9 cellular contexts compared by ENCODE assay signal in the genomic region with DNA sequence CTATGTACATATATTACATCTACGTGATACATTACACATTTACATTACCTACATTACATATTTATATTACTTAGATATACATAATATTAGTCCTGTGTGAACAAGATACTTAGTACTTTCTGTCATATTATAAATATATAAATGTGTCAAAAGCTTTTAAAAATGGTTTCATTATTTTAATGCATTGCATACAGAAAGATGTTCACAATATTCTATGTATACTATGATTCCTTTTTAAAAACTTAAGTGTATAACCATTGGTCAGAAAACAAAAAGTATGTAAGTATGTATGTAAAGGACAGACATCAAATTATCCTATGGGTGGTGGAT. TPM values are rescaled to one million over a fixed set of nuclear protein-coding genes. Genes with fewer than 3 reads are reported as not detected.
DNase-seq lines count a peak whose midpoint lies in the region; ATAC-seq and TF ChIP-seq lines count a peak whose summit lies in the region.
"Had no signal": no experiment of that assay in that cellular context is flagged by ENCODE, and none has a peak within 500 bp of the region (broad histone marks: within the 10 kb centered on the region; RNA-seq: fewer than 3 reads in every experiment).

No MANE protein-coding gene starts in this region.

- H3K36me3 Mint-ChIP-seq in activated T-helper 2 cell treated with anti-CD3 and anti-CD28 coated beads, Interferon-gamma antibody, Interleukin-2, Interleukin-4, amounts not matched to agents 10 μg/mL and 5 μg/mL and 100 μg/mL, durations not matched to agents 14 hours and 24 hours and 36 hours (ENCODE audit: low read depth), result peaks cover 24% of the 10 kb centered on the region

- peak overlapping the region; percentile 98 for H3K4me3 Mint-ChIP-seq in activated T-helper 2 cell treated with anti-CD3 and anti-CD28 coated beads, Interferon-gamma antibody, Interleukin-2, Interleukin-4, amounts not matched to agents 10 μg/mL and 5 μg/mL and 100 μg/mL, durations not matched to agents 14 hours and 24 hours and 36 hours (ENCODE audit: low read depth)

- 0% methylated on average over 1 of the region's 1 CpG for WGBS in SK-N-SH (ENCODE audit: low lambda C conversion rate)

- intact Hi-C loops in activated T-helper 2 cell treated with anti-CD3 and anti-CD28 coated beads, Interferon-gamma antibody, Interleukin-2, Interleukin-4, amounts not matched to agents 10 μg/mL and 5 μg/mL and 100 μg/mL, durations not matched to agents 14 hours and 24 hours and 36 hours (cut with micrococcal nuclease), result loop anchor here (5.0 to 10.0 kb wide), 3 partner anchors 187 to 1549 kb away; a partner anchor contains a TSS

- H3K27me3 Mint-ChIP-seq in activated T-helper 2 cell treated with anti-CD3 and anti-CD28 coated beads, Interferon-gamma antibody, Interleukin-2, Interleukin-4, amounts not matched to agents 10 μg/mL and 5 μg/mL and 100 μg/mL, durations not matched to agents 14 hours and 24 hours and 36 hours (ENCODE audit: low read depth), result peaks cover 12% of the 10 kb centered on the region

- no peaks in the 10 kb centered on the region for H3K9me3 Mint-ChIP-seq in activated T-helper 2 cell treated with anti-CD3 and anti-CD28 coated beads, Interferon-gamma antibody, Interleukin-2, Interleukin-4, amounts not matched to agents 10 μg/mL and 5 μg/mL and 100 μg/mL, durations not matched to agents 14 hours and 24 hours and 36 hours

- H3K4me1 Mint-ChIP-seq in activated T-helper 2 cell treated with anti-CD3 and anti-CD28 coated beads, Interferon-gamma antibody, Interleukin-2, Interleukin-4, amounts not matched to agents 10 μg/mL and 5 μg/mL and 100 μg/mL, durations not matched to agents 14 hours and 24 hours and 36 hours (ENCODE audit: low read depth), result peaks cover 20% of the 10 kb centered on the region

- peak overlapping the region; percentile 87; the same call in 1 of the 2 replicates for H3K9ac ChIP-seq in SK-N-SH
- peak overlapping the region in 1 of 2 donors; percentile 81 for H3K9ac ChIP-seq in stomach smooth muscle (ENCODE audit: low read length in 2 of 2)

- no peak for TF ChIP-seq CTCF in SK-N-SH (IDR thresholded peaks at IDR 0.05)

- H4K20me1 ChIP-seq in SK-N-SH (ENCODE audit: insufficient read depth), result no peaks in the 10 kb centered on the region

- POLR2A ChIA-PET in SK-N-SH (lab: Yijun Ruan, JAX), result no interaction called here

- H3K9me3 ChIP-seq in SK-N-SH, result no peaks in the 10 kb centered on the region
- H3K9me3 ChIP-seq in iPS-18c (ENCODE audit: control insufficient read depth, insufficient read depth, low read length), result no peaks in the 10 kb centered on the region
- no peaks in the 10 kb centered on the region for H3K9me3 ChIP-seq in stomach smooth muscle (ENCODE audit: control insufficient read depth in 2 of 2, low read length in 2 of 2)

- peak overlapping the region; percentile 47; the same call in 1 of the 2 replicates for H3K4me2 ChIP-seq in SK-N-SH

- TF ChIP-seq EP300 in SK-N-SH (IDR thresholded peaks at IDR 0.05; ENCODE audit: borderline replicate concordance in 1 of 2, low read depth in 1 of 2, low read length in 1 of 2), result no peak

- ATAC-seq in SK-N-SH treated with all-trans-retinoic acid at 6 μM for 48 hours, result no peak
- ATAC-seq in HG02840 (IDR thresholded peaks at IDR 0.05; ENCODE audit: low FRiP score, unreplicated experiment), result no peak

- H3K27ac Mint-ChIP-seq in activated T-helper 2 cell treated with anti-CD3 and anti-CD28 coated beads, Interferon-gamma antibody, Interleukin-2, Interleukin-4, amounts not matched to agents 10 μg/mL and 5 μg/mL and 100 μg/mL, durations not matched to agents 14 hours and 24 hours and 36 hours, result peak overlapping the region; percentile 98

- H3K27me3 ChIP-seq in SK-N-SH (ENCODE audit: insufficient read depth), result no peaks in the 10 kb centered on the region
- no peaks in the 10 kb centered on the region for H3K27me3 ChIP-seq in stomach smooth muscle (ENCODE audit: control insufficient read depth in 1 of 2, insufficient read depth in 2 of 2, low read length in 2 of 2)

- peaks cover 3 to 9% of the 10 kb centered on the region in 2 experiments; a peak in 3 of 4 replicates for H3K4me1 ChIP-seq in SK-N-SH (ENCODE audit: control insufficient read depth in 1 of 2, insufficient read depth in 2 of 2, low read depth in 1 of 2, low read length in 1 of 2)
- H3K4me1 ChIP-seq in stomach smooth muscle (ENCODE audit: control insufficient read depth, insufficient read depth, low read length), result peaks cover 11% of the 10 kb centered on the region

- H3F3A ChIP-seq in SK-N-SH (replicated peaks; ENCODE audit: insufficient read depth), result no peaks in the 10 kb centered on the region

- H3K27ac ChIP-seq in SK-N-SH (ENCODE audit: low read depth in 2 of 2, low read length in 1 of 2) (peak overlapping the region; percentile 5 to 58; a peak in 1 of 4 replicates), stomach smooth muscle (ENCODE audit: low read length) (peak overlapping the region; percentile 76)

- CTCF ChIA-PET in SK-N-SH (lab: Yijun Ruan, JAX), result interaction anchor here (0.7 to 1.6 kb wide), 17 partner anchors 10 to 1324 kb away, joined by 3 to 12 read pairs (median 4); a partner anchor contains a TSS

- H3K36me3 ChIP-seq in SK-N-SH (replicated peaks in 1 of 2; ENCODE audit: control insufficient read depth in 1 of 2, insufficient read depth in 2 of 2, low read length in 1 of 2) (peaks cover 0 to 9% of the 10 kb centered on the region in 2 experiments), stomach smooth muscle (ENCODE audit: control insufficient read depth in 2 of 2, insufficient read depth in 2 of 2, low read length in 2 of 2) (peaks cover 0 to 4% of the 10 kb centered on the region in 2 donors)

- DNase-seq in SK-N-SH, result no peak
- no peak for DNase-seq in activated T-helper 2 cell treated with anti-CD3 and anti-CD28 coated beads, Interferon-gamma antibody, Interleukin-2, Interleukin-4, amounts not matched to agents 10 μg/mL and 5 μg/mL and 100 μg/mL, durations not matched to agents 14 hours and 24 hours and 36 hours (ENCODE audit: low spot score)
- DNase-seq in NCI-H748 treated with DMSO at 0.1 percent for 48 hours (lab: John Stamatoyannopoulos, UW), result no peak
- DNase-seq in NCI-H774 (lab: John Stamatoyannopoulos, UW), result no peak

- H3K4me3 ChIP-seq in SK-N-SH (ENCODE audit: low read depth in 2 of 2, low read length in 1 of 2) (peak overlapping the region; percentile 76 to 89), iPS-18c (ENCODE audit: insufficient read depth, low read depth, low read length) (peak overlapping the region; percentile 99; the same call in 1 of the 2 replicates), stomach smooth muscle (ENCODE audit: low read length in 2 of 2) (peak overlapping the region; percentile 78 to 98)

- no peaks in the 10 kb centered on the region for H3K9me2 ChIP-seq in SK-N-SH

- peak overlapping the region; percentile 92; the same call in 1 of the 2 replicates for H2AFZ ChIP-seq in SK-N-SH (ENCODE audit: low read depth)

- peaks cover 31% of the 10 kb centered on the region for H3K79me2 ChIP-seq in SK-N-SH (ENCODE audit: insufficient read depth)

- TF ChIP-seq RAD21 in SK-N-SH (IDR thresholded peaks at IDR 0.05; ENCODE audit: low read length), result no peak

TF ChIP-seq in SK-N-SH, 30 proteins besides CTCF, POLR2A, EP300 and RAD21:
- TF ChIP-seq FOSL2 (IDR thresholded peaks at IDR 0.05; ENCODE audit: borderline replicate concordance, low read depth) (no peak), CHD2 (IDR thresholded peaks at IDR 0.05; ENCODE audit: low read length, partially characterized antibody) (no peak), FOXJ3 (CRISPR knock-in tag; IDR thresholded peaks at IDR 0.05) (no peak), GABPA (IDR thresholded peaks at IDR 0.05; ENCODE audit: low read depth) (no peak)
- TF ChIP-seq, protein P1, sequence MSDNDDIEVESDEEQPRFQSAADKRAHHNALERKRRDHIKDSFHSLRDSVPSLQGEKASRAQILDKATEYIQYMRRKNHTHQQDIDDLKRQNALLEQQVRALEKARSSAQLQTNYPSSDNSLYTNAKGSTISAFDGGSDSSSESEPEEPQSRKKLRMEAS (IDR thresholded peaks at IDR 0.05; ENCODE audit: low read depth), result no peak

TF ChIP-seq in SK-N-SH treated with all-trans-retinoic acid at 6 μM for 48 hours, 23 proteins besides CTCF, POLR2A, EP300 and RAD21 (continues in another document):
- TF ChIP-seq, protein P2, sequence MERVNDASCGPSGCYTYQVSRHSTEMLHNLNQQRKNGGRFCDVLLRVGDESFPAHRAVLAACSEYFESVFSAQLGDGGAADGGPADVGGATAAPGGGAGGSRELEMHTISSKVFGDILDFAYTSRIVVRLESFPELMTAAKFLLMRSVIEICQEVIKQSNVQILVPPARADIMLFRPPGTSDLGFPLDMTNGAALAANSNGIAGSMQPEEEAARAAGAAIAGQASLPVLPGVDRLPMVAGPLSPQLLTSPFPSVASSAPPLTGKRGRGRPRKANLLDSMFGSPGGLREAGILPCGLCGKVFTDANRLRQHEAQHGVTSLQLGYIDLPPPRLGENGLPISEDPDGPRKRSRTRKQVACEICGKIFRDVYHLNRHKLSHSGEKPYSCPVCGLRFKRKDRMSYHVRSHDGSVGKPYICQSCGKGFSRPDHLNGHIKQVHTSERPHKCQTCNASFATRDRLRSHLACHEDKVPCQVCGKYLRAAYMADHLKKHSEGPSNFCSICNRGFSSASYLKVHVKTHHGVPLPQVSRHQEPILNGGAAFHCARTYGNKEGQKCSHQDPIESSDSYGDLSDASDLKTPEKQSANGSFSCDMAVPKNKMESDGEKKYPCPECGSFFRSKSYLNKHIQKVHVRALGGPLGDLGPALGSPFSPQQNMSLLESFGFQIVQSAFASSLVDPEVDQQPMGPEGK (CRISPR knock-in tag; IDR thresholded peaks at IDR 0.05; ENCODE audit: borderline replicate concordance), result no peak
- no peak for TF ChIP-seq TCF4 (CRISPR knock-in tag; IDR thresholded peaks at IDR 0.05; ENCODE audit: borderline replicate concordance)
- TF ChIP-seq ZNF8 (CRISPR knock-in tag; IDR thresholded peaks at IDR 0.05), result no peak
- no peak for TF ChIP-seq RARB (CRISPR knock-in tag; IDR thresholded peaks at IDR 0.05)
- TF ChIP-seq SNAI2 (CRISPR knock-in tag; IDR thresholded peaks at IDR 0.05), result no peak
- TF ChIP-seq ZC3H10 (CRISPR knock-in tag; IDR thresholded peaks at IDR 0.05), result no peak
- TF ChIP-seq ARNTL (CRISPR knock-in tag; IDR thresholded peaks at IDR 0.05; ENCODE audit: borderline replicate concordance, low read depth), result no peak
- no peak for TF ChIP-seq ZFP30 (CRISPR knock-in tag; IDR thresholded peaks at IDR 0.05)
- no peak for TF ChIP-seq TOX (CRISPR knock-in tag; IDR thresholded peaks at IDR 0.05; ENCODE audit: borderline replicate concordance)
- no peak for TF ChIP-seq ZFP3 (CRISPR knock-in tag; IDR thresholded peaks at IDR 0.05)
- no peak for TF ChIP-seq GLIS3 (CRISPR knock-in tag; IDR thresholded peaks at IDR 0.05)

RNA-seq across cellular contexts. Expression of a gene that starts 0.6 kb away (rescaled TPM):
- polyA plus RNA-seq in SK-N-SH (2012; rRNA removed), result 6.1 and 7.7 TPM in 2 replicates
- polyA plus RNA-seq in SK-N-SH (2012; cell fraction: cytosol; rRNA removed), result 9.0 and 9.1 TPM in 2 replicates
- 2.9 and 5.6 TPM in 2 replicates for polyA plus RNA-seq in SK-N-SH (2012; cell fraction: nucleus; rRNA removed)
- total RNA-seq in activated T-helper 2 cell treated with anti-CD3 and anti-CD28 coated beads, Interferon-gamma antibody, Interleukin-2, Interleukin-4, amounts not matched to agents 10 μg/mL and 5 μg/mL and 100 μg/mL, durations not matched to agents 14 hours and 24 hours and 36 hours, result 24.4 TPM in 2 replicates

RNA-seq across cellular contexts. Expression of a gene that starts 5.5 kb away (rescaled TPM):
- not detected in 2 replicates for polyA plus RNA-seq in SK-N-SH (2012; rRNA removed)
- not detected in 2 replicates for polyA plus RNA-seq in SK-N-SH (2012; cell fraction: cytosol; rRNA removed)
- not detected in 2 replicates for polyA plus RNA-seq in SK-N-SH (2012; cell fraction: nucleus; rRNA removed)
- total RNA-seq in activated T-helper 2 cell treated with anti-CD3 and anti-CD28 coated beads, Interferon-gamma antibody, Interleukin-2, Interleukin-4, amounts not matched to agents 10 μg/mL and 5 μg/mL and 100 μg/mL, durations not matched to agents 14 hours and 24 hours and 36 hours, result not detected in 2 replicates
- total RNA-seq: left lobe of liver had no signal
